ENCODE assay signal across 9 cellular contexts in the genomic region with DNA sequence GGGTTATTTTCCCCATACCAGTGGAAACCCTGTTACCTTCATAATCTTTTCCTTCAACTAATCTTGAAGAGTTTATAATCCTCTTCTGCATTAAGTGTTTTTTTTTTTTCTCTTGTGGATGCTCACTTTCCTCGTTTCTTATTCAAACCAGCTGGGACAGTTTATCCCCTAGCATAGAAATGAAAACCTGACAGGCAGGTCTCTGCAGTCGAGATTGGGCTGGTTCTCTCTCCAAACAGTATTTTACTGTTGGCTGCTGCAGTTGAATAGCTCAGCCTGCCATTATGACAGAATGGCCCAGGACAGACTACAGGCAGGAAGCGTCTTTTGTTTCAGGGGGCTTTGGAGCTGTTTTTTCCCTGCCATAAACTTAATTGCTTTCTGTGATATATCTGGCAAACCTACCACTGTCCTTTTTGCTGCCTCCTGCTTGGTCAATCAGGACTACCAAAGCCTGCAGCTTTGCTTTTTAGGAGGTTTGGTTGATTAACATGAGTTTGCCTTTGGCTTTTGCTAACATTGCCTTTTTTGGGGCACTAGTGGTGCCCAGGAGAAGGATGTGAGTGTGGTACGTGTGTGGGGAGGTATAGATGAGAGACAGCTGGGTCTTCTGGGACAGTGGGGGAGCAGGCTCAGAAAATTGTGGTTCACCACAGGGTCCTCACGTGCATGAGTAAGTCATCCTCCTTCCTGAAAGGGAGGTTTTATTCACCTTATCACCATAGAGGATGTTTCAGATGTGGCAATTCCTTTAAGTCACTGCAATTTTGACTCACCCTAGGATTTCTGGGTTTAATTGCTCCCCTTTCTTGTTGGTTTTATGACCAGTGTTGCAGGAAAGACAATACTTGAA.
DNase-seq lines count a peak whose midpoint lies in the region; ATAC-seq, FAIRE-seq and TF ChIP-seq lines count a peak whose summit lies in the region.
"Had no signal": no experiment of that assay in that cellular context is flagged by ENCODE, and none has a peak within 500 bp of the region (broad histone marks: within the 10 kb centered on the region; RNA-seq: fewer than 3 reads in every experiment).

No MANE protein-coding gene starts in this region.

- H3K27ac ChIP-seq in HL-60 (replicated peaks) = peak overlapping the region; percentile 53
- no peak overlapping the region for H3K27ac ChIP-seq in right cardiac atrium (ENCODE audit: low read length)

- 51% methylated on average over 5 of the region's 5 CpGs for WGBS in right cardiac atrium

- no peaks in the 10 kb centered on the region for H3K36me3 Mint-ChIP-seq in activated T-helper 17 cell treated with anti-CD3 and anti-CD28 coated beads, Interleukin-2, amount 50 U/mL, for 72 hours (ENCODE audit: low read depth)

- DNase-seq in HL-60 (ENCODE audit: low read depth in 1 of 2, low spot score in 1 of 2) (peak; percentile 82 to 85), right cardiac atrium (no peak), kidney glomerular epithelial cell (lab: John Stamatoyannopoulos, UW) (no peak), HTR-8/SVneo (ENCODE audit: insufficient read length, low spot score) (no peak)
- peak; percentile 23 for DNase-seq in stimulated activated CD8-positive, alpha-beta memory T cell treated with anti-CD3 and anti-CD28 coated beads, Interleukin-7, amount 100 ng/mL, for 24 hours (ENCODE audit: low read depth)
- DNase-seq: Kasumi-1 had no signal

- no peaks in the 10 kb centered on the region for H3K27me3 ChIP-seq in HL-60 (ENCODE audit: insufficient read depth, poor library complexity, severe bottlenecking)
- no peaks in the 10 kb centered on the region for H3K27me3 ChIP-seq in right cardiac atrium (ENCODE audit: control insufficient read depth, insufficient read depth)

- H3K4me1 Mint-ChIP-seq in activated T-helper 17 cell treated with anti-CD3 and anti-CD28 coated beads, Interleukin-2, amount 50 U/mL, for 72 hours = peaks cover 11% of the 10 kb centered on the region

- H3K27ac Mint-ChIP-seq in activated T-helper 17 cell treated with anti-CD3 and anti-CD28 coated beads, Interleukin-2, amount 50 U/mL, for 72 hours = no peak overlapping the region

- H3K9me3 Mint-ChIP-seq in activated T-helper 17 cell treated with anti-CD3 and anti-CD28 coated beads, Interleukin-2, amount 50 U/mL, for 72 hours = peaks cover 5% of the 10 kb centered on the region

- H3K9me3 ChIP-seq in right cardiac atrium (ENCODE audit: control insufficient read depth, low read length) = no peaks in the 10 kb centered on the region

- no peak for FAIRE-seq in HTR-8/SVneo (lab: Jason Lieb, UNC)
- FAIRE-seq: colon had no signal

- no peaks in the 10 kb centered on the region for H3K4me1 ChIP-seq in right cardiac atrium (ENCODE audit: control insufficient read depth, insufficient read depth, low read length)

- no peak for TF ChIP-seq CTCF in HL-60 (IDR thresholded peaks at IDR 0.05; ENCODE audit: insufficient read depth, low read length)

- ATAC-seq in GM21367 (IDR thresholded peaks at IDR 0.05; ENCODE audit: unreplicated experiment) (peak; percentile 55), right cardiac atrium (no peak)
- peak; percentile 80 for ATAC-seq in activated T-helper 17 cell treated with anti-CD3 and anti-CD28 coated beads, Interleukin-2, amount 50 U/mL, for 72 hours (replicated peaks)

- H3K27me3 Mint-ChIP-seq in activated T-helper 17 cell treated with anti-CD3 and anti-CD28 coated beads, Interleukin-2, amount 50 U/mL, for 72 hours = peaks cover 12% of the 10 kb centered on the region

- no peak overlapping the region for H3K4me3 ChIP-seq in HL-60 (replicated peaks; ENCODE audit: insufficient read depth, low read length)
- H3K4me3 ChIP-seq in right cardiac atrium (ENCODE audit: low read length) = no peak overlapping the region

- peak overlapping the region; percentile 14 for H3K4me3 Mint-ChIP-seq in activated T-helper 17 cell treated with anti-CD3 and anti-CD28 coated beads, Interleukin-2, amount 50 U/mL, for 72 hours

- intact Hi-C loops in right cardiac atrium (cut with DNase I) = no loop called here

Comparison
In these comparisons a context has a peak if more than half of its experiments do, and no peak if none do; other contexts are left out.
1. ATAC-seq: peak in GM21367 (single experiment) and activated T-helper 17 cell treated with anti-CD3 and anti-CD28 coated beads, Interleukin-2, amount 50 U/mL, for 72 hours (single experiment); none in right cardiac atrium (0 of 2).
2. DNase-seq: peak in HL-60 (2 of 2) and stimulated activated CD8-positive, alpha-beta memory T cell treated with anti-CD3 and anti-CD28 coated beads, Interleukin-7, amount 100 ng/mL, for 24 hours (single experiment); none in right cardiac atrium (0 of 3), kidney glomerular epithelial cell (single experiment) and HTR-8/SVneo (single experiment).